In genomic region chr5:140056880-140057279, GRCh38 we compare ENCODE assay signal across 8 cellular contexts. TPM values are rescaled to one million over a fixed set of nuclear protein-coding genes. Genes with fewer than 3 reads are reported as not detected.
"Had no signal": no experiment of that assay in that cellular context is flagged by ENCODE, and none has a peak within 500 bp of the region (broad histone marks: within the 10 kb centered on the region; RNA-seq: fewer than 3 reads in every experiment).

No MANE protein-coding gene starts in this region.

- H3K27ac ChIP-seq: HL-60 had no signal

- DNase-seq: IMR-90, KBM-7, KG1 had no signal

- H3K4me3 ChIP-seq: K562 had no signal

- ATAC-seq: HepG2, K562 had no signal

RNA-seq across cellular contexts. Expression of gene NRG2, which starts 13.8 kb away (rescaled TPM):
- total RNA-seq: HepG2, HT-29, K562 had no signal
- polyA plus RNA-seq: HepG2, IgD-negative memory B cell, IMR-90, K562 had no signal
